ENCODE assay signal across 23 cellular contexts in genomic region chr1:188425687-188426086, GRCh38.
DNase-seq lines count a peak whose midpoint lies in the region; ATAC-seq, FAIRE-seq and TF ChIP-seq lines count a peak whose summit lies in the region.
"Had no signal": no experiment of that assay in that cellular context is flagged by ENCODE, and none has a peak within 500 bp of the region (broad histone marks: within the 10 kb centered on the region; RNA-seq: fewer than 3 reads in every experiment).

No MANE protein-coding gene starts in this region.

- H3K79me2 ChIP-seq in mammary epithelial cell (ENCODE audit: insufficient read depth, low read length), result no peaks in the 10 kb centered on the region

- BruUV-seq in mammary epithelial cell (replicated peaks; lab: Mats Ljungman, UMichigan), result no TSS peak

- H3K4me2 ChIP-seq in mammary epithelial cell (ENCODE audit: insufficient read depth, low read depth, low read length), result no peak overlapping the region

- in situ Hi-C loops in mammary epithelial cell (cut with MboI; ENCODE audit: low sequenced_read_pairs in 2 of 2), result no loop called here

- WGBS in mammary epithelial cell (ENCODE audit: low coverage, missing lambda C conversion rate), result 44% methylated on average over 4 of the region's 4 CpGs

- H3K4me1 ChIP-seq in mammary epithelial cell (ENCODE audit: insufficient read depth, low read length), result no peaks in the 10 kb centered on the region
- no peaks in the 10 kb centered on the region for H3K4me1 ChIP-seq in foreskin keratinocyte
- H3K4me1 ChIP-seq: gastrocnemius medialis, psoas muscle, tibial artery had no signal

- no peak overlapping the region for H2AFZ ChIP-seq in mammary epithelial cell (ENCODE audit: low read depth, low read length)

- H3K9me3 ChIP-seq in mammary epithelial cell (replicated peaks; ENCODE audit: insufficient read depth, low read length), result no peaks in the 10 kb centered on the region
- H3K9me3 ChIP-seq: gastrocnemius medialis, psoas muscle, tibial artery had no signal

- DNase-seq in D721Med (ENCODE audit: insufficient read length, low spot score), result no peak
- DNase-seq in M059J (ENCODE audit: low read depth), result peak; percentile 27
- peak; percentile 19 for DNase-seq in mammary epithelial cell
- peak; percentile 15 to 52 for DNase-seq in foreskin keratinocyte
- DNase-seq in foreskin melanocyte, result no peak
- DNase-seq in GOT3 (lab: John Stamatoyannopoulos, UW), result no peak
- no peak for DNase-seq in hippocampal formation (lab: John Stamatoyannopoulos, UW)
- DNase-seq: activated CD4-positive, alpha-beta memory T cell treated with anti-CD3 and anti-CD28 coated beads, Interleukin-2, amount 10 ng/mL, durations not matched to agents 7 days and 5 days; activated T-cell treated with anti-CD3 and anti-CD28 coated beads, Interleukin-2, amount 50 U/mL, for 48 hours; CD4-positive, alpha-beta T cell; effector CD4-positive, alpha-beta T cell; gastrocnemius medialis; MV-4-11; NCI-H1930; psoas muscle; SIG-M5; stimulated activated CD4-positive, alpha-beta T cell treated with anti-CD3 and anti-CD28 coated beads, Interleukin-12 subunit alpha, Interleukin-12 subunit beta, amount 100 ng/mL, for 4 hours; T-helper 2 cell; tibial artery had no signal

- CTCF ChIA-PET in mammary epithelial cell (lab: Charles Lee; ENCODE audit: low non-redundant PET), result no interaction called here

- no peaks in the 10 kb centered on the region for H3K36me3 ChIP-seq in mammary epithelial cell (ENCODE audit: insufficient read depth, low read length)
- H3K36me3 ChIP-seq: gastrocnemius medialis, tibial artery had no signal

- intact Hi-C loops in mammary epithelial cell (cut with micrococcal nuclease), result no loop called here

- H3K27ac ChIP-seq in mammary epithelial cell (ENCODE audit: insufficient read depth, low read depth, low read length) (no peak overlapping the region), foreskin keratinocyte (no peak overlapping the region)
- H3K27ac ChIP-seq: gastrocnemius medialis, psoas muscle, tibial artery had no signal

- peak; percentile 66 for FAIRE-seq in D721Med (lab: Jason Lieb, UNC)

- no peak for TF ChIP-seq CTCF in D721Med (IDR thresholded peaks at IDR 0.05; ENCODE audit: insufficient read depth, missing control alignments)
- TF ChIP-seq CTCF in mammary epithelial cell (conservative IDR thresholded peaks at IDR 0.05 in 1 of 2, IDR thresholded peaks at IDR 0.05 in 1 of 2; ENCODE audit: extremely low read depth in 1 of 2, insufficient read depth in 1 of 2, low read depth in 1 of 2, low read length in 2 of 2), result no peak
- no peak for TF ChIP-seq CTCF in foreskin keratinocyte (conservative IDR thresholded peaks at IDR 0.05)

- ATAC-seq in foreskin keratinocyte (no peak), GM21367 (IDR thresholded peaks at IDR 0.05; ENCODE audit: unreplicated experiment) (no peak)
- ATAC-seq: activated naive CD4-positive, alpha-beta T cell treated with anti-CD3 and anti-CD28 coated beads, Interleukin-2, amount 50 U/mL, for 72 hours; gastrocnemius medialis; psoas muscle; stimulated activated effector memory CD8-positive, alpha-beta T cell treated with anti-CD3 and anti-CD28 coated beads, Interleukin-12 subunit alpha, Interleukin-12 subunit beta, amount 100 ng/mL, for 72 hours; WTC11 had no signal

- H3K27me3 ChIP-seq in mammary epithelial cell (ENCODE audit: insufficient read depth, low read length) (no peaks in the 10 kb centered on the region), foreskin keratinocyte (no peaks in the 10 kb centered on the region)
- H3K27me3 ChIP-seq: gastrocnemius medialis, tibial artery had no signal

- dilution Hi-C loops in mammary epithelial cell (cut with HindIII; ENCODE audit: low sequenced_read_pairs), result no loop called here

- H4K20me1 ChIP-seq in mammary epithelial cell (ENCODE audit: insufficient read depth, low read length), result no peaks in the 10 kb centered on the region

- no peak overlapping the region for H3K4me3 ChIP-seq in mammary epithelial cell (replicated peaks in 1 of 3; ENCODE audit: insufficient read depth in 1 of 3, low read depth in 2 of 3, low read length in 3 of 3)
- H3K4me3 ChIP-seq: gastrocnemius medialis, psoas muscle, tibial artery had no signal

- no peak overlapping the region for H3K9ac ChIP-seq in mammary epithelial cell (ENCODE audit: insufficient read depth, low read length)

Comparison
In these comparisons a context has a peak if more than half of its experiments do, and no peak if none do; other contexts are left out.
1. DNase-seq: peak in M059J (single experiment), mammary epithelial cell (single experiment) and foreskin keratinocyte (2 of 2); none in D721Med (single experiment), foreskin melanocyte (single experiment), GOT3 (single experiment) and hippocampal formation (0 of 2).